ENCODE assay signal across 9 cellular contexts in genomic region chr19:38538793-38539528, GRCh38.
DNase-seq lines count a peak whose midpoint lies in the region; ATAC-seq, FAIRE-seq and TF ChIP-seq lines count a peak whose summit lies in the region.
"Had no signal": no experiment of that assay in that cellular context is flagged by ENCODE, and none has a peak within 500 bp of the region (broad histone marks: within the 10 kb centered on the region; RNA-seq: fewer than 3 reads in every experiment).

No MANE protein-coding gene starts in this region.

- intact Hi-C loops in body of pancreas (cut with DNase I), result no loop called here

- H3K4me1 Mint-ChIP-seq in T-helper 1 cell treated with Interleukin-12 subunit alpha and Interleukin-12 subunit beta and Interleukin-4 antibody, amounts not matched to agents 30 μg/mL and 1 μg/mL, for 36 hours (ENCODE audit: low read depth), result peaks cover 36% of the 10 kb centered on the region

- TF ChIP-seq CTCF in body of pancreas (IDR thresholded peaks at IDR 0.05), result no peak

- H3K36me3 Mint-ChIP-seq in T-helper 1 cell treated with Interleukin-12 subunit alpha and Interleukin-12 subunit beta and Interleukin-4 antibody, amounts not matched to agents 30 μg/mL and 1 μg/mL, for 36 hours (ENCODE audit: low read depth), result peaks cover 25% of the 10 kb centered on the region

- H3K27ac ChIP-seq in body of pancreas (peak overlapping the region in 3 of 4 donors; percentile 1 to 72 (median 61)), skin epidermis (peak overlapping the region in 11 of 21 experiments; percentile 7 to 92 (median 69))

- H3K27ac Mint-ChIP-seq in T-helper 1 cell treated with Interleukin-12 subunit alpha and Interleukin-12 subunit beta and Interleukin-4 antibody, amounts not matched to agents 30 μg/mL and 1 μg/mL, for 36 hours, result peak overlapping the region; percentile 95

- peak; percentile 92 for FAIRE-seq in GM18507 (lab: Jason Lieb, UNC)
- FAIRE-seq in RCC 7860 (lab: Jason Lieb, UNC), result no peak
- FAIRE-seq: endometrium had no signal

- 16 to 26% methylated on average over 6 of the region's 6 CpGs for WGBS in body of pancreas, 2 donors

- TF ChIP-seq POLR2A in body of pancreas (IDR thresholded peaks at IDR 0.05), result no peak

- H3K4me3 Mint-ChIP-seq in T-helper 1 cell treated with Interleukin-12 subunit alpha and Interleukin-12 subunit beta and Interleukin-4 antibody, amounts not matched to agents 30 μg/mL and 1 μg/mL, for 36 hours, result peak overlapping the region; percentile 67

- peaks cover 21% of the 10 kb centered on the region for H3K4me1 ChIP-seq in body of pancreas

- ATAC-seq in body of pancreas, result peak; percentile 28

- no peaks in the 10 kb centered on the region for H3K36me3 ChIP-seq in body of pancreas (replicated peaks in 1 of 2; ENCODE audit: insufficient read depth in 1 of 2, low read depth in 2 of 2)

- H3K9me3 Mint-ChIP-seq in T-helper 1 cell treated with Interleukin-12 subunit alpha and Interleukin-12 subunit beta and Interleukin-4 antibody, amounts not matched to agents 30 μg/mL and 1 μg/mL, for 36 hours, result peaks cover 20% of the 10 kb centered on the region

- no peak for DNase-seq in GM18507 (ENCODE audit: extremely low spot score, insufficient read length, low read depth)
- no peak for DNase-seq in body of pancreas
- no peak for DNase-seq in NCI-H1694 treated with DMSO at 0.1 percent for 48 hours (lab: John Stamatoyannopoulos, UW)
- DNase-seq in RCC 7860 (ENCODE audit: low spot score), result no peak
- no peak for DNase-seq in anterior cingulate cortex (lab: John Stamatoyannopoulos, UW)
- no peak for DNase-seq in HuH-7 (ENCODE audit: low spot score)

- H3K27me3 ChIP-seq in body of pancreas, result no peaks in the 10 kb centered on the region

- no peak overlapping the region for H3K4me3 ChIP-seq in body of pancreas
- no peak overlapping the region for H3K4me3 ChIP-seq in skin epidermis

- H3K27me3 Mint-ChIP-seq in T-helper 1 cell treated with Interleukin-12 subunit alpha and Interleukin-12 subunit beta and Interleukin-4 antibody, amounts not matched to agents 30 μg/mL and 1 μg/mL, for 36 hours (ENCODE audit: low read depth), result peaks cover 4% of the 10 kb centered on the region

- peaks cover 0 to 11% (median 0%) of the 10 kb centered on the region in 3 donors for H3K9me3 ChIP-seq in body of pancreas
